8 cellular contexts compared by ENCODE assay signal in the genomic region with DNA sequence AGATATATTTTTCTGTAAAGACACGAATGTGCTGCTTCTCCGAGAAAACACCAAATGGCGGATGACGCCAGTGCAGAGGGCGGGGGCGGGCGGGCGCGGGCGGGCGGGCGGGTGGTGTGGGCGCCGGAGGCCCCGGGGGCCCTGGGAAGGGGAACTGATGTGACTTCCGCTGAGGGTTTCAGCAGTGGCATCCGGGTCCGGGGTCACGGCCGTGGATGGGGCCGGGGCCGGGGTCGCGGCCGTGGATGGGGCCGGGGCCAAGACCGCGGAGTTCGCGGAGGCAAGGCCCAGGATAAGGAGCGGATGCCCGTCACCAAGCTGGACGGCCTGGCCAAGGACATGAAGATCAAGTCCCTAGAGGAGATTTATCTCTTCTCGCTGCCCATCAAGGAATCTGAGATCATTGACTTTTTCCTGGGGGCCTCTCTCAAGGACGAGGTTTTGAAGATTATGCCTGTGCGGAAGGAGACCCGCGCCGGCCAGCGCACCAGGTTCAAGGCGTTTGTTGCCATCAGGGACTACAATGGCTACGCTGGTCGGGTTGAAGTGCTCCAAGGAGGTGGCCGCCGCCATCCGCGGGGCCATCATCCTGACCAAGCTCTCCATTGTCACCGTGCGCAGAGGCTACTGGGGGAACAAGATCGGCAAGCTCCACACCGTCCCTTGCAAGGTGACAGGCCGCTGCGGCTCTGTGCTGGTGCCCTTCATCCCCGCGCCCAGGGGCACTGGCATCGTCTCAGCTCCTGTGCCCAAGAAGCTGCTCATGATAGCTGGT. TPM values are rescaled to one million over a fixed set of nuclear protein-coding genes. Genes with fewer than 3 reads are reported as not detected.
DNase-seq lines count a peak whose midpoint lies in the region; ATAC-seq and TF ChIP-seq lines count a peak whose summit lies in the region.

No MANE protein-coding gene starts in this region.

- peak; percentile 59 for TF ChIP-seq POLR2A in GM19099 (IDR thresholded peaks at IDR 0.05; ENCODE audit: extremely low read depth, insufficient read length, low read depth)

- 60% methylated on average over 56 of the region's 56 CpGs for WGBS in thymus

- H3K4me1 ChIP-seq in BLaER1 = peaks cover 16% of the 10 kb centered on the region
- peaks cover 2% of the 10 kb centered on the region for H3K4me1 ChIP-seq in thymus (ENCODE audit: control insufficient read depth, insufficient read depth, low read length)

- peak; percentile 72 for ATAC-seq in HG03520 (IDR thresholded peaks at IDR 0.05; ENCODE audit: unreplicated experiment)
- ATAC-seq in GM19324 (IDR thresholded peaks at IDR 0.05; ENCODE audit: low FRiP score, unreplicated experiment) = no peak

- DNase-seq in activated CD4-positive, CD25-positive, alpha-beta regulatory T cell treated with anti-CD3 and anti-CD28 coated beads, Interleukin-2, amount 50 U/mL, for 72 hours = peak; percentile 61
- peak; percentile 34 for DNase-seq in effector CD8-positive, alpha-beta T cell (lab: John Stamatoyannopoulos, UW)
- peak; percentile 43 for DNase-seq in midbrain (lab: John Stamatoyannopoulos, UW)

- H3K9me3 ChIP-seq in BLaER1 (no peaks in the 10 kb centered on the region), thymus (ENCODE audit: control insufficient read depth) (no peaks in the 10 kb centered on the region)

- 0 out of 2 replicates have a peak, but pooled peaks cover 8% of the 10 kb centered on the region for H3K36me3 ChIP-seq in BLaER1
- H3K36me3 ChIP-seq in thymus (ENCODE audit: control insufficient read depth, insufficient read depth) = no peaks in the 10 kb centered on the region

- peak overlapping the region; percentile 79 for H3K27ac ChIP-seq in BLaER1
- no peak overlapping the region for H3K27ac ChIP-seq in thymus (ENCODE audit: low read depth)

- H3K4me3 ChIP-seq in BLaER1 (peak overlapping the region; percentile 69), thymus (ENCODE audit: low read length) (peak overlapping the region; percentile 60)

- peak overlapping the region; percentile 40; the same call in 1 of the 2 replicates for H3K9ac ChIP-seq in BLaER1

- H3K27me3 ChIP-seq in BLaER1 = no peaks in the 10 kb centered on the region
- no peaks in the 10 kb centered on the region for H3K27me3 ChIP-seq in thymus (ENCODE audit: control insufficient read depth, insufficient read depth)

- H4K20me1 ChIP-seq in BLaER1 = no peaks in the 10 kb centered on the region

- H3K4me2 ChIP-seq in BLaER1 = peak overlapping the region; percentile 80

RNA-seq across cellular contexts. Expression of a gene that starts 20.3 kb away (rescaled TPM):
- 3.4 TPM for polyA plus RNA-seq in thymus

RNA-seq across cellular contexts. Expression of a gene that starts 41.2 kb away (rescaled TPM):
- polyA plus RNA-seq in thymus = 160 TPM
